In the genomic region with DNA sequence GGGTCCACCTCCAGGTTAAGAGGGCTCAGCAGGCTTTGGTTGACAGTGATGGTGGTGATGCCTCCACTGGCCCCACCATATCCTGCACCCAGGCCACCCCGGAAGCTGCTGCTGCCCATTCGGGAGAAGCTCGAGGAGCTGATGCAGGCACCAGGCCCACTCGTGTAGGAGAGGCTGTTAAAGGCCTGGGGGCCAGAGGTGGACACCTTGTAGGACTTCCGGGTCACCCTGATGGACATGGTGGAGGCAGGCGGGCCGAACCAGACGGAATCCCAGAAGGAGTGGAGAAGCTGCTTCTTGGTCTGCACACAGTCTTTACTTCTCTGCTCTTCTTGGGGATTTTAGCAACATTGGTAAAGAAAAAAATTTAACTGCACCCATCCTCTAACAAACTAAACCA, we compare ENCODE assay signal across 32 cellular contexts.
"Had no signal": no experiment of that assay in that cellular context is flagged by ENCODE, and none has a peak within 500 bp of the region (broad histone marks: within the 10 kb centered on the region; RNA-seq: fewer than 3 reads in every experiment).

No MANE protein-coding gene starts in this region.

- H3K4me3 ChIP-seq: adrenal gland, ascending aorta, body of pancreas, breast epithelium, cardiac muscle cell had no signal

- ATAC-seq: activated naive CD4-positive, alpha-beta T cell treated with anti-CD3 and anti-CD28 coated beads, Interleukin-2, amount 50 U/mL, for 72 hours; activated naive CD8-positive, alpha-beta T cell treated with anti-CD3 and anti-CD28 coated beads, Interleukin-2, amount 50 U/mL, for 24 hours; activated T-cell treated with anti-CD3 and anti-CD28 coated beads, Interleukin-2, amount 50 U/mL, for 4 hours; activated T-cell treated with anti-CD3 and anti-CD28 coated beads, Interleukin-2, amount 50 U/mL, for 72 hours; activated T-helper 17 cell treated with anti-CD3 and anti-CD28 coated beads, Interleukin-2, amount 50 U/mL, for 72 hours; body of pancreas had no signal

- H3K36me3 ChIP-seq: brain microvascular endothelial cell, breast epithelium had no signal

- H3K4me1 ChIP-seq: adrenal gland, ascending aorta, body of pancreas, breast epithelium had no signal

- H3K27me3 ChIP-seq: adrenal gland, ascending aorta, body of pancreas, brain microvascular endothelial cell, breast epithelium, cardiac muscle cell had no signal

- H3K9me3 ChIP-seq: adrenal gland, ascending aorta, body of pancreas, breast epithelium had no signal

- H3K27ac ChIP-seq: adrenal gland, ascending aorta, body of pancreas, brain microvascular endothelial cell, breast epithelium, cardiac muscle cell had no signal

- DNase-seq: activated effector memory CD4-positive, alpha-beta T cell treated with anti-CD3 and anti-CD28 coated beads, Interleukin-2, amount 50 U/mL, for 16 hours; activated effector memory CD4-positive, alpha-beta T cell treated with Interleukin-2 at 50 U/mL for 16 hours; activated gamma-delta T cell; activated gamma-delta T cell treated with Interleukin-2 at 50 U/mL for 16 hours; activated naive CD4-positive, alpha-beta T cell; activated naive CD4-positive, alpha-beta T cell treated with anti-CD3 and anti-CD28 coated beads for 36 hours; activated naive CD4-positive, alpha-beta T cell treated with anti-CD3 and anti-CD28 coated beads, Interleukin-2, amount 10 ng/mL, durations not matched to agents 7 days and 5 days; activated naive CD4-positive, alpha-beta T cell treated with anti-CD3 and anti-CD28 coated beads, Interleukin-2, amount 50 U/mL, for 16 hours; activated naive CD4-positive, alpha-beta T cell treated with Interleukin-2 at 50 U/mL for 16 hours; activated naive CD8-positive, alpha-beta T cell treated with anti-CD3 and anti-CD28 coated beads for 36 hours; activated naive CD8-positive, alpha-beta T cell treated with anti-CD3 and anti-CD28 coated beads, Interleukin-2, amount 10 ng/mL, durations not matched to agents 7 days and 5 days; activated naive CD8-positive, alpha-beta T cell treated with anti-CD3 and anti-CD28 coated beads, Interleukin-2, amount 50 U/mL, for 24 hours; activated T-cell treated with anti-CD3 and anti-CD28 coated beads, Interleukin-2, amount 50 U/mL, for 1 hour; activated T-cell treated with anti-CD3 and anti-CD28 coated beads, Interleukin-2, amount 50 U/mL, for 24 hours; activated T-cell treated with anti-CD3 and anti-CD28 coated beads, Interleukin-2, amount 50 U/mL, for 4 hours; activated T-cell treated with anti-CD3 and anti-CD28 coated beads, Interleukin-2, amount 50 U/mL, for 48 hours; activated T-cell treated with anti-CD3 and anti-CD28 coated beads, Interleukin-2, amount 50 U/mL, for 72 hours; adrenal gland; amniotic stem cell; amygdala; anterior cingulate cortex; aorta; body of pancreas; brain microvascular endothelial cell; caudate nucleus; central memory CD4-positive, alpha-beta T cell; cerebellar nuclear complex had no signal
